Comparison of ENCODE assay signal across 17 cellular contexts in genomic region chr1:228006793-228007053, GRCh38. TPM values are rescaled to one million over a fixed set of nuclear protein-coding genes. Genes with fewer than 3 reads are reported as not detected.
DNase-seq lines count a peak whose midpoint lies in the region; ATAC-seq and TF ChIP-seq lines count a peak whose summit lies in the region.
"Had no signal": no experiment of that assay in that cellular context is flagged by ENCODE, and none has a peak within 500 bp of the region (broad histone marks: within the 10 kb centered on the region; RNA-seq: fewer than 3 reads in every experiment).

A gene with protein sequence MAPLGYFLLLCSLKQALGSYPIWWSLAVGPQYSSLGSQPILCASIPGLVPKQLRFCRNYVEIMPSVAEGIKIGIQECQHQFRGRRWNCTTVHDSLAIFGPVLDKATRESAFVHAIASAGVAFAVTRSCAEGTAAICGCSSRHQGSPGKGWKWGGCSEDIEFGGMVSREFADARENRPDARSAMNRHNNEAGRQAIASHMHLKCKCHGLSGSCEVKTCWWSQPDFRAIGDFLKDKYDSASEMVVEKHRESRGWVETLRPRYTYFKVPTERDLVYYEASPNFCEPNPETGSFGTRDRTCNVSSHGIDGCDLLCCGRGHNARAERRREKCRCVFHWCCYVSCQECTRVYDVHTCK (plus strand): TSS chr1:228006998. CDS start chr1:228007129, 131 bp downstream.

- intact Hi-C loops in CD8-positive, alpha-beta T cell (cut with DNase I, micrococcal nuclease) = no loop called here

- 0 to 1% methylated on average over 9 to 47 of the region's 47 CpGs for WGBS in esophagus, 2 donors

- H3K36me3 Mint-ChIP-seq in stimulated activated naive CD8-positive, alpha-beta T cell treated with anti-CD3 and anti-CD28 coated beads, Interleukin-15, Interleukin-2, amounts not matched to agents 100 ng/mL and 50 ng/mL, for 24 hours (ENCODE audit: low read depth) = no peaks in the 10 kb centered on the region
- H3K36me3 Mint-ChIP-seq in nephron (ENCODE audit: low read depth) = no peaks in the 10 kb centered on the region
- H3K36me3 Mint-ChIP-seq in CD8-positive, alpha-beta T cell = no peaks in the 10 kb centered on the region
- no peaks in the 10 kb centered on the region for H3K36me3 Mint-ChIP-seq in activated CD4-positive, alpha-beta memory T cell treated with anti-CD3 and anti-CD28 coated beads, Interleukin-2, amount 10 ng/mL, durations not matched to agents 7 days and 5 days (ENCODE audit: low read depth)

- H3K27ac Mint-ChIP-seq in stimulated activated naive CD8-positive, alpha-beta T cell treated with anti-CD3 and anti-CD28 coated beads, Interleukin-15, Interleukin-2, amounts not matched to agents 100 ng/mL and 50 ng/mL, for 24 hours = no peak within 1 kb of the TSS
- H3K27ac Mint-ChIP-seq in nephron = no peak within 1 kb of the TSS
- no peak within 1 kb of the TSS for H3K27ac Mint-ChIP-seq in CD8-positive, alpha-beta T cell
- H3K27ac Mint-ChIP-seq in activated CD4-positive, alpha-beta memory T cell treated with anti-CD3 and anti-CD28 coated beads, Interleukin-2, amount 10 ng/mL, durations not matched to agents 7 days and 5 days = no peak within 1 kb of the TSS

- H3K9me3 Mint-ChIP-seq in stimulated activated naive CD8-positive, alpha-beta T cell treated with anti-CD3 and anti-CD28 coated beads, Interleukin-15, Interleukin-2, amounts not matched to agents 100 ng/mL and 50 ng/mL, for 24 hours = no peaks in the 10 kb centered on the region
- no peaks in the 10 kb centered on the region for H3K9me3 Mint-ChIP-seq in nephron
- no peaks in the 10 kb centered on the region for H3K9me3 Mint-ChIP-seq in CD8-positive, alpha-beta T cell
- no peaks in the 10 kb centered on the region for H3K9me3 Mint-ChIP-seq in activated CD4-positive, alpha-beta memory T cell treated with anti-CD3 and anti-CD28 coated beads, Interleukin-2, amount 10 ng/mL, durations not matched to agents 7 days and 5 days
- H3K9me3 Mint-ChIP-seq: neural crest cell had no signal

- peaks cover 8 to 12% of the 10 kb centered on the region in 2 donors for H3K4me1 ChIP-seq in esophagus (ENCODE audit: control insufficient read depth in 2 of 2, insufficient read depth in 2 of 2, low read length in 1 of 2)
- peaks cover 8% of the 10 kb centered on the region for H3K4me1 ChIP-seq in CD8-positive, alpha-beta T cell (ENCODE audit: insufficient read depth, low read length)

- H3K4me3 Mint-ChIP-seq in stimulated activated naive CD8-positive, alpha-beta T cell treated with anti-CD3 and anti-CD28 coated beads, Interleukin-15, Interleukin-2, amounts not matched to agents 100 ng/mL and 50 ng/mL, for 24 hours = peak within 1 kb of the TSS; percentile 42
- H3K4me3 Mint-ChIP-seq in nephron = peak within 1 kb of the TSS; percentile 24 to 77 (median 73)
- H3K4me3 Mint-ChIP-seq in CD8-positive, alpha-beta T cell = no peak within 1 kb of the TSS
- H3K4me3 Mint-ChIP-seq in activated CD4-positive, alpha-beta memory T cell treated with anti-CD3 and anti-CD28 coated beads, Interleukin-2, amount 10 ng/mL, durations not matched to agents 7 days and 5 days = no peak within 1 kb of the TSS
- H3K4me3 Mint-ChIP-seq: neural crest cell had no signal

- peaks cover 0 to 13% of the 10 kb centered on the region in 2 donors for H3K27me3 ChIP-seq in esophagus (ENCODE audit: control insufficient read depth in 1 of 2, insufficient read depth in 2 of 2, low read length in 2 of 2)
- H3K27me3 ChIP-seq in CD8-positive, alpha-beta T cell (ENCODE audit: insufficient read depth, low read length) = peaks cover 13% of the 10 kb centered on the region

- TF ChIP-seq CTCF in nephron (IDR thresholded peaks at IDR 0.05; ENCODE audit: unreplicated experiment in 3 of 3) = no peak
- no peak for TF ChIP-seq CTCF in CD8-positive, alpha-beta T cell (IDR thresholded peaks at IDR 0.05)

- H3K4me3 ChIP-seq in esophagus (ENCODE audit: low read depth in 1 of 2, low read length in 2 of 2) = peak within 1 kb of the TSS; percentile 37 to 46
- no peak within 1 kb of the TSS for H3K4me3 ChIP-seq in CD8-positive, alpha-beta T cell (ENCODE audit: low read depth, low read length)
- H3K4me3 ChIP-seq: thoracic aorta had no signal

- CTCF ChIA-PET in CD8-positive, alpha-beta T cell (lab: Charles Lee) = no interaction called here
- CTCF ChIA-PET in activated CD4-positive, alpha-beta memory T cell treated with anti-CD3 and anti-CD28 coated beads, Interleukin-2, amount 10 ng/mL, durations not matched to agents 7 days and 5 days (lab: Charles Lee) = no interaction called here

- POLR2A ChIA-PET in CD8-positive, alpha-beta T cell (lab: Charles Lee) = no interaction called here
- POLR2A ChIA-PET in activated CD4-positive, alpha-beta memory T cell treated with anti-CD3 and anti-CD28 coated beads, Interleukin-2, amount 10 ng/mL, durations not matched to agents 7 days and 5 days (lab: Charles Lee) = no interaction called here

- H3K27ac ChIP-seq in esophagus (ENCODE audit: low read depth in 2 of 2, low read length in 1 of 2) = peak within 1 kb of the TSS in 1 of 2 donors; percentile 25
- no peak within 1 kb of the TSS for H3K27ac ChIP-seq in CD8-positive, alpha-beta T cell (ENCODE audit: low read depth, low read length)
- H3K27ac ChIP-seq: dorsolateral prefrontal cortex, thoracic aorta had no signal

- DNase-seq in stimulated activated naive CD8-positive, alpha-beta T cell treated with anti-CD3 and anti-CD28 coated beads, Interleukin-15, Interleukin-2, amounts not matched to agents 100 U/mL and 50 U/mL, for 24 hours = no peak
- no peak for DNase-seq in CD8-positive, alpha-beta T cell
- DNase-seq in activated CD4-positive, alpha-beta memory T cell treated with anti-CD3 and anti-CD28 coated beads, Interleukin-2, amount 10 ng/mL, durations not matched to agents 7 days and 5 days = no peak
- no peak for DNase-seq in Ammon's horn (ENCODE audit: low spot score)
- DNase-seq: activated CD8-positive, alpha-beta memory T cell treated with anti-CD3 and anti-CD28 coated beads, Interleukin-2, amount 50 U/mL, for 4 hours; NCI-H2081 treated with DMSO at 0.1 percent for 48 hours; small intestine had no signal

- no peak for ATAC-seq in stimulated activated naive CD8-positive, alpha-beta T cell treated with anti-CD3 and anti-CD28 coated beads, Interleukin-15, Interleukin-2, amounts not matched to agents 100 U/mL and 50 U/mL, for 24 hours
- no peak for ATAC-seq in HG03460 (IDR thresholded peaks at IDR 0.05; ENCODE audit: unreplicated experiment)
- no peak for ATAC-seq in CD8-positive, alpha-beta T cell

- H3K9me3 ChIP-seq in esophagus (ENCODE audit: control insufficient read depth in 2 of 2, insufficient read depth in 1 of 2, low read depth in 1 of 2, low read length in 1 of 2) = no peaks in the 10 kb centered on the region
- no peaks in the 10 kb centered on the region for H3K9me3 ChIP-seq in CD8-positive, alpha-beta T cell (ENCODE audit: low read length)
- H3K9me3 ChIP-seq: SK-N-SH, thoracic aorta had no signal

- peaks cover 43% of the 10 kb centered on the region for H3K27me3 Mint-ChIP-seq in stimulated activated naive CD8-positive, alpha-beta T cell treated with anti-CD3 and anti-CD28 coated beads, Interleukin-15, Interleukin-2, amounts not matched to agents 100 ng/mL and 50 ng/mL, for 24 hours
- peaks cover 93% of the 10 kb centered on the region for H3K27me3 Mint-ChIP-seq in nephron (ENCODE audit: low read depth)
- peaks cover 60% of the 10 kb centered on the region for H3K27me3 Mint-ChIP-seq in CD8-positive, alpha-beta T cell (ENCODE audit: low read depth)
- peaks cover 69% of the 10 kb centered on the region for H3K27me3 Mint-ChIP-seq in activated CD4-positive, alpha-beta memory T cell treated with anti-CD3 and anti-CD28 coated beads, Interleukin-2, amount 10 ng/mL, durations not matched to agents 7 days and 5 days

- no peaks in the 10 kb centered on the region for H3K36me3 ChIP-seq in esophagus (ENCODE audit: control insufficient read depth in 2 of 2, insufficient read depth in 2 of 2, low read length in 1 of 2)
- no peaks in the 10 kb centered on the region for H3K36me3 ChIP-seq in CD8-positive, alpha-beta T cell (ENCODE audit: insufficient read depth, low read length)
- H3K36me3 ChIP-seq: thoracic aorta had no signal

- peaks cover 4% of the 10 kb centered on the region for H3K4me1 Mint-ChIP-seq in stimulated activated naive CD8-positive, alpha-beta T cell treated with anti-CD3 and anti-CD28 coated beads, Interleukin-15, Interleukin-2, amounts not matched to agents 100 ng/mL and 50 ng/mL, for 24 hours (ENCODE audit: low read depth)
- H3K4me1 Mint-ChIP-seq in nephron = peaks cover 5% of the 10 kb centered on the region
- H3K4me1 Mint-ChIP-seq in CD8-positive, alpha-beta T cell (ENCODE audit: low read depth) = peaks cover 11% of the 10 kb centered on the region
- peaks cover 7% of the 10 kb centered on the region for H3K4me1 Mint-ChIP-seq in activated CD4-positive, alpha-beta memory T cell treated with anti-CD3 and anti-CD28 coated beads, Interleukin-2, amount 10 ng/mL, durations not matched to agents 7 days and 5 days

RNA-seq across cellular contexts. Expression of the gene that starts here (rescaled TPM):
- 1 to 10 TPM in 1 of 2 donors, under 1 TPM in 1; 0.69 to 1.3 TPM for polyA plus RNA-seq in esophagus
- under 1 TPM in 1 of 2 experiments, not detected in 1; 0.14 TPM for total RNA-seq in CD8-positive, alpha-beta T cell
- not detected for total RNA-seq in activated CD4-positive, alpha-beta memory T cell treated with anti-CD3 and anti-CD28 coated beads, Interleukin-2, amount 10 ng/mL, durations not matched to agents 7 days and 5 days
- total RNA-seq: dorsolateral prefrontal cortex, fibroblast of villous mesenchyme, kidney epithelial cell, neural crest cell, thoracic aorta had no signal
- polyA plus RNA-seq: SK-N-SH, small intestine had no signal

Comparison
In these comparisons a context has a peak if more than half of its experiments do, and no peak if none do; other contexts are left out.
1. H3K4me3 Mint-ChIP-seq: peak in stimulated activated naive CD8-positive, alpha-beta T cell treated with anti-CD3 and anti-CD28 coated beads, Interleukin-15, Interleukin-2, amounts not matched to agents 100 ng/mL and 50 ng/mL, for 24 hours (single experiment) and nephron (3 of 3); none in CD8-positive, alpha-beta T cell (single experiment) and activated CD4-positive, alpha-beta memory T cell treated with anti-CD3 and anti-CD28 coated beads, Interleukin-2, amount 10 ng/mL, durations not matched to agents 7 days and 5 days (single experiment).